ENCODE assay signal across 17 cellular contexts in the genomic region with DNA sequence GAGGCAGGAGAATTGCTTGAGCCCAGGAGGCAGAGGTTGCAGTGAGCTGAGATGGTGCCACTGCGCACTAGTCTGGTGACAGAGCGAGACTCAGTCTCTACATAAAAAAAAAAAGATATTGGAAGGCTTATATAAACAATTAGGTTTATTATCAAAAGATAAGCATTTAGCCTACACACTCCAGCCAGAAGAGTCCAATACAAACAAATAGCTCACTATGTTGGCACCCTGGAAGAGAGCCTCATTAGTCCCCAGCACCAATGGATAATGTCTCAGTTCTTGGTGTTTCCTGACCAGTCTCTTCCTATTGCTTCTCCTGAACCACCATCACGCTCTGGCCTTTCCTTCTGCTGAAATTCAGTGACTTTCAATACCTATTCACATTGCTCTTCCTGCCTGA. TPM values are rescaled to one million over a fixed set of nuclear protein-coding genes. Genes with fewer than 3 reads are reported as not detected.
DNase-seq lines count a peak whose midpoint lies in the region; ATAC-seq and TF ChIP-seq lines count a peak whose summit lies in the region.
"Had no signal": no experiment of that assay in that cellular context is flagged by ENCODE, and none has a peak within 500 bp of the region (broad histone marks: within the 10 kb centered on the region; RNA-seq: fewer than 3 reads in every experiment).

No MANE protein-coding gene starts in this region.

- H3K9me3 ChIP-seq in suprapubic skin (no peaks in the 10 kb centered on the region), aorta (ENCODE audit: control insufficient read depth, low read length) (no peaks in the 10 kb centered on the region)
- H3K9me3 ChIP-seq: heart right ventricle had no signal

- H3K4me3 ChIP-seq in suprapubic skin (no peak overlapping the region), aorta (ENCODE audit: low read length in 2 of 2) (no peak overlapping the region)
- H3K4me3 ChIP-seq: heart right ventricle had no signal

- no peak for DNase-seq in activated naive CD4-positive, alpha-beta T cell treated with anti-CD3 and anti-CD28 coated beads, Interleukin-2, amount 10 ng/mL, durations not matched to agents 7 days and 5 days
- DNase-seq in activated naive CD4-positive, alpha-beta T cell treated with anti-CD3 and anti-CD28 coated beads, Interleukin-2, amount 50 U/mL, for 16 hours: no peak
- DNase-seq in T-cell (no peak), suprapubic skin (ENCODE audit: low spot score in 2 of 2) (no peak), aorta (no peak), NCI-H1930 (lab: John Stamatoyannopoulos, UW) (no peak)
- DNase-seq in effector memory CD8-positive, alpha-beta T cell: no peak
- DNase-seq: activated B cell treated with CpG ODN at 0.5 μM for 24 hours; activated CD8-positive, alpha-beta memory T cell treated with anti-CD3 and anti-CD28 coated beads, Interleukin-2, amount 50 U/mL, for 48 hours; effector CD4-positive, alpha-beta T cell; heart right ventricle; islet precursor cell; mesenchymal stem cell; NCI-H146; NCI-H345; right cardiac atrium had no signal

- no peaks in the 10 kb centered on the region for H3K27me3 Mint-ChIP-seq in activated naive CD4-positive, alpha-beta T cell treated with anti-CD3 and anti-CD28 coated beads, Interleukin-2, amount 10 ng/mL, durations not matched to agents 7 days and 5 days
- no peaks in the 10 kb centered on the region for H3K27me3 Mint-ChIP-seq in T-cell
- no peaks in the 10 kb centered on the region for H3K27me3 Mint-ChIP-seq in effector memory CD8-positive, alpha-beta T cell
- H3K27me3 Mint-ChIP-seq: activated B cell treated with CpG ODN at 0.5 μM for 24 hours had no signal

- TF ChIP-seq POLR2A in suprapubic skin (IDR thresholded peaks at IDR 0.05): no peak

- peaks cover 13% of the 10 kb centered on the region for H3K36me3 Mint-ChIP-seq in activated naive CD4-positive, alpha-beta T cell treated with anti-CD3 and anti-CD28 coated beads, Interleukin-2, amount 10 ng/mL, durations not matched to agents 7 days and 5 days
- no peaks in the 10 kb centered on the region for H3K36me3 Mint-ChIP-seq in T-cell
- H3K36me3 Mint-ChIP-seq in effector memory CD8-positive, alpha-beta T cell (ENCODE audit: insufficient read depth): no peaks in the 10 kb centered on the region

- ATAC-seq in T-cell (replicated peaks in 1 of 4) (no peak), aorta (ENCODE audit: low FRiP score) (no peak), GM21390 (IDR thresholded peaks at IDR 0.05; ENCODE audit: unreplicated experiment) (no peak)
- no peak for ATAC-seq in effector memory CD8-positive, alpha-beta T cell (replicated peaks)
- ATAC-seq: heart right ventricle had no signal

- peaks cover 90% of the 10 kb centered on the region for H3K4me1 Mint-ChIP-seq in activated naive CD4-positive, alpha-beta T cell treated with anti-CD3 and anti-CD28 coated beads, Interleukin-2, amount 10 ng/mL, durations not matched to agents 7 days and 5 days
- H3K4me1 Mint-ChIP-seq in T-cell: peaks cover 83 to 86% (median 85%) of the 10 kb centered on the region in 3 donors
- peaks cover 21 to 33% of the 10 kb centered on the region in 2 donors for H3K4me1 Mint-ChIP-seq in effector memory CD8-positive, alpha-beta T cell (ENCODE audit: low read depth in 2 of 2)

- peak overlapping the region; percentile 52 for H3K4me3 Mint-ChIP-seq in activated naive CD4-positive, alpha-beta T cell treated with anti-CD3 and anti-CD28 coated beads, Interleukin-2, amount 10 ng/mL, durations not matched to agents 7 days and 5 days
- H3K4me3 Mint-ChIP-seq in T-cell: peak overlapping the region in 2 of 3 donors; percentile 5 to 68
- peak overlapping the region in 1 of 2 donors; percentile 47 for H3K4me3 Mint-ChIP-seq in effector memory CD8-positive, alpha-beta T cell
- H3K4me3 Mint-ChIP-seq: activated B cell treated with CpG ODN at 0.5 μM for 24 hours had no signal

- 93% methylated on average over 3 of the region's 3 CpGs for WGBS in suprapubic skin
- 44 to 56% methylated on average over 3 of the region's 3 CpGs for WGBS in aorta, 2 donors

- H3K27me3 ChIP-seq in suprapubic skin (no peaks in the 10 kb centered on the region), aorta (ENCODE audit: control insufficient read depth in 1 of 2, insufficient read depth in 2 of 2, low read length in 1 of 2) (no peaks in the 10 kb centered on the region)
- H3K27me3 ChIP-seq: heart right ventricle had no signal

- H3K9me3 Mint-ChIP-seq in activated naive CD4-positive, alpha-beta T cell treated with anti-CD3 and anti-CD28 coated beads, Interleukin-2, amount 10 ng/mL, durations not matched to agents 7 days and 5 days: no peaks in the 10 kb centered on the region
- H3K9me3 Mint-ChIP-seq in T-cell: peaks cover 0 to 5% (median 0%) of the 10 kb centered on the region in 3 donors
- no peaks in the 10 kb centered on the region for H3K9me3 Mint-ChIP-seq in effector memory CD8-positive, alpha-beta T cell
- H3K9me3 Mint-ChIP-seq: activated B cell treated with CpG ODN at 0.5 μM for 24 hours had no signal

- POLR2A ChIA-PET in T-cell (lab: Charles Lee): interaction anchor here (0.7 kb wide), 2 partner anchors 12 to 51 kb away, joined by 3 read pairs; no protein-coding TSS in a partner anchor

- CTCF ChIA-PET in activated naive CD4-positive, alpha-beta T cell treated with anti-CD3 and anti-CD28 coated beads, Interleukin-2, amount 10 ng/mL, durations not matched to agents 7 days and 5 days (lab: Charles Lee): no interaction called here
- CTCF ChIA-PET in T-cell (lab: Charles Lee): interaction anchor here (0.6 to 1.3 kb wide), 3 partner anchors 9 to 66 kb away, joined by 3 read pairs; no protein-coding TSS in a partner anchor

- peak overlapping the region; percentile 97 for H3K27ac Mint-ChIP-seq in activated naive CD4-positive, alpha-beta T cell treated with anti-CD3 and anti-CD28 coated beads, Interleukin-2, amount 10 ng/mL, durations not matched to agents 7 days and 5 days
- H3K27ac Mint-ChIP-seq in T-cell: peak overlapping the region; percentile 99
- peak overlapping the region; percentile 78 to 91 for H3K27ac Mint-ChIP-seq in effector memory CD8-positive, alpha-beta T cell
- H3K27ac Mint-ChIP-seq: activated B cell treated with CpG ODN at 0.5 μM for 24 hours had no signal

- TF ChIP-seq CTCF in suprapubic skin (IDR thresholded peaks at IDR 0.05): no peak

- H3K4me1 ChIP-seq in suprapubic skin: peaks cover 18% of the 10 kb centered on the region
- H3K4me1 ChIP-seq in aorta (ENCODE audit: control insufficient read depth in 1 of 2, insufficient read depth in 2 of 2, low read length in 2 of 2): no peaks in the 10 kb centered on the region

- H3K36me3 ChIP-seq in suprapubic skin (no peaks in the 10 kb centered on the region), aorta (ENCODE audit: control insufficient read depth in 1 of 2, insufficient read depth in 2 of 2, low read length in 1 of 2) (no peaks in the 10 kb centered on the region)
- H3K36me3 ChIP-seq: heart right ventricle had no signal

- TF ChIP-seq EP300 in suprapubic skin (IDR thresholded peaks at IDR 0.05): no peak

- intact Hi-C loops in aorta (cut with DNase I): no loop called here

- peak overlapping the region; percentile 82 for H3K27ac ChIP-seq in suprapubic skin
- no peak overlapping the region for H3K27ac ChIP-seq in aorta (ENCODE audit: low read depth in 1 of 2, low read length in 2 of 2)

RNA-seq across cellular contexts. Expression of gene ATP1A1, which starts 48.6 kb away (rescaled TPM):
- total RNA-seq in T-cell (100 to 1,000 TPM; 230 to 292 (median 266) TPM), suprapubic skin (100 to 1,000 TPM; 556 to 703 (median 561) TPM), aorta (100 to 1,000 TPM; 200 to 216 TPM)
- 100 to 1,000 TPM; 138 to 173 TPM for polyA plus RNA-seq in aorta
